Comparison of ENCODE assay signal across 8 cellular contexts in the genomic region with DNA sequence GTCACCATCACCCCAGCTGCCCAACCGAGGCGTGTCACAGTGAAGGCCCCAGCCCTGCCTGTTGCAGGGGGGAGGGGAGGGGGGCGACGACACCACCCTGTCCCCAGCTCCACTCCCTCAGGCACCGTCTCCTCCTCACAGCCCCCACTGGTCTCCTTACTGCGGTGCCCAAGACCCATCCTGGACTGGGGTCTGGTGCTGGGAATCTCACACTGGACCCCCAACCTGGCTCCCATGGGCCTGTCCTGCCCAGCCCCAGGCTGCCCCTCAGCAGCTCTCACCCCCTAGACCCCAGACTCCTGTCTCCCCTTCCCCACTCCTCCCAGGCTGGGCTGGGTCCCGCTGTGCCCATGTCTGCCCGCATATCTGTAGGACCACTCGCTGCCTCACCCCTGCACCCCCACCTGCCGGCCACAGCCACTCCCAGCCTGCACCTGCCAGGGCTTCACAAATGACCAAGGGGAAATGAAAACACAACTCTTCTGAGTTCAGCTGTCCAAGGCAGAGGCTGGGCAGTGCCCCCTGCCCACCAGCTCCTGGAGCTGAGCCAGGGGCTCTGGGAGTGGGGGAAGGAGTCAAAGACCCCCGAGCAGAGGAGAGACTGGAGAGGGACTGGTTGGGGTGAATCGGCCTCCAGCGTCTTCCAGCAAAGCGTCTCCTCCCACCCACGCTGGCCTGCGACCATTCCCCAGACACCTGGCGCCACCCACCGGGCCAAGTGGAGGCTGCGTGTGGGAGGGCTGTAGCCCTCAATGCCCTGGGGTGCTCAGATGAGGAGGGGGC. TPM values are rescaled to one million over a fixed set of nuclear protein-coding genes. Genes with fewer than 3 reads are reported as not detected.
DNase-seq lines count a peak whose midpoint lies in the region; ATAC-seq and TF ChIP-seq lines count a peak whose summit lies in the region.

No MANE protein-coding gene starts in this region.

- peak overlapping the region; percentile 73 for H3K4me2 ChIP-seq in PC-9

- H3K4me1 ChIP-seq in PC-9 (replicated peaks; ENCODE audit: insufficient read depth), result 0 out of 2 replicates have a peak, but pooled peaks cover 1% of the 10 kb centered on the region

- no TSS peak for BruUV-seq in PC-9 (replicated peaks; lab: Mats Ljungman, UMichigan)

- no peaks in the 10 kb centered on the region for H3K9me2 ChIP-seq in PC-9 (ENCODE audit: insufficient read depth)

- H3K27ac ChIP-seq in PC-9, result no peak overlapping the region

- no peak for ATAC-seq in HG02763 (IDR thresholded peaks at IDR 0.05; ENCODE audit: unreplicated experiment)
- no peak for ATAC-seq in HG02571 (IDR thresholded peaks at IDR 0.05; ENCODE audit: unreplicated experiment)

- peak overlapping the region; percentile 55; the same call in 1 of the 2 replicates for H2AFZ ChIP-seq in PC-9

- peak; percentile 86 for TF ChIP-seq CTCF in PC-9 (conservative IDR thresholded peaks at IDR 0.05)

- H3K9me3 ChIP-seq in PC-9 (ENCODE audit: insufficient read depth, low read depth), result no peaks in the 10 kb centered on the region

- intact Hi-C loops in PC-9 (cut with micrococcal nuclease; ENCODE audit: unreplicated experiment), result loop anchor here (2.0 to 10.0 kb wide), 5 partner anchors 53 to 1028 kb away; a partner anchor contains a TSS
- intact Hi-C loops in cardiac septum (cut with DNase I), result no loop called here

- CTCF ChIA-PET in PC-9 (lab: Charles Lee), result interaction anchor here (0.6 to 1.2 kb wide), 3 partner anchors 51 to 142 kb away, joined by 3 to 5 read pairs (median 4); no protein-coding TSS in a partner anchor

- no peaks in the 10 kb centered on the region for H3K36me3 ChIP-seq in PC-9 (ENCODE audit: low read depth)

- DNase-seq in A172 (ENCODE audit: low spot score) (peak; percentile 57), GM19238 (ENCODE audit: insufficient read length, low spot score) (peak; percentile 63), PC-9 (peak in 1 of 2 experiments; percentile 80), activated gamma-delta T cell treated with Interleukin-2 at 50 U/mL for 16 hours (peak; percentile 46), cardiac septum (ENCODE audit: low spot score) (peak; percentile 86)
- DNase-seq in stimulated activated CD4-positive, alpha-beta T cell treated with anti-CD3 and anti-CD28 coated beads, Interleukin-12 subunit alpha, Interleukin-12 subunit beta, amount 100 ng/mL, for 4 hours, result peak; percentile 56

- peaks cover 16% of the 10 kb centered on the region for H3F3A ChIP-seq in PC-9 (ENCODE audit: insufficient read depth, low read depth)

- no peaks in the 10 kb centered on the region for H3K79me2 ChIP-seq in PC-9 (ENCODE audit: low read depth)

- H3K27me3 ChIP-seq in PC-9 (ENCODE audit: insufficient read depth, low read depth), result no peaks in the 10 kb centered on the region

- H3K4me3 ChIP-seq in PC-9, result no peak overlapping the region

- no peaks in the 10 kb centered on the region for H4K20me1 ChIP-seq in PC-9 (ENCODE audit: insufficient read depth)

- POLR2A ChIA-PET in PC-9 (lab: Charles Lee; ENCODE audit: unreplicated experiment), result no interaction called here

RNA-seq across cellular contexts. Expression of a gene that starts 32.6 kb away (rescaled TPM):
- total RNA-seq in A172 (2014; rRNA removed; shearing (Covaris generic)), result 110 and 127 TPM in 2 replicates
- total RNA-seq in PC-9 (2021) (53.1 and 70.7 TPM in 2 replicates), cardiac septum (85.3 TPM)

RNA-seq across cellular contexts. Expression of a gene that starts 57.2 kb away (rescaled TPM):
- 79.4 and 88.8 TPM in 2 replicates for total RNA-seq in A172 (2014; rRNA removed; shearing (Covaris generic))
- total RNA-seq in PC-9 (2021), result 124 and 136 TPM in 2 replicates
- 48.4 TPM for total RNA-seq in cardiac septum
